ENCODE assay signal across 16 cellular contexts in genomic region chr21:40453183-40453582, GRCh38.
DNase-seq lines count a peak whose midpoint lies in the region; TF ChIP-seq lines count a peak whose summit lies in the region.
"Had no signal": no experiment of that assay in that cellular context is flagged by ENCODE, and none has a peak within 500 bp of the region (broad histone marks: within the 10 kb centered on the region; RNA-seq: fewer than 3 reads in every experiment).

No MANE protein-coding gene starts in this region.

- intact Hi-C loops in adrenal gland (cut with DNase I), result no loop called here

- H3K27me3 ChIP-seq in MM.1S (replicated peaks; ENCODE audit: insufficient read depth, low read length) (no peaks in the 10 kb centered on the region), neural cell (ENCODE audit: insufficient read depth, low read depth, low read length) (no peaks in the 10 kb centered on the region), adrenal gland (no peaks in the 10 kb centered on the region)
- H3K27me3 ChIP-seq: BLaER1 treated with 17β-estradiol and CSF1 and Interleukin-3, amounts not matched to agents 10 nM and 100 nM had no signal

- H3K4me1 ChIP-seq in MM.1S (ENCODE audit: low read length) (peaks cover 16% of the 10 kb centered on the region), adrenal gland (replicated peaks in 1 of 2) (no peaks in the 10 kb centered on the region)
- H3K4me1 ChIP-seq: A549; BLaER1 treated with 17β-estradiol and CSF1 and Interleukin-3, amounts not matched to agents 10 nM and 100 nM; Caco-2 had no signal

- H3K36me3 ChIP-seq in MM.1S (replicated peaks; ENCODE audit: insufficient read depth, low read length) (no peaks in the 10 kb centered on the region), neural cell (ENCODE audit: insufficient read depth, low read length) (no peaks in the 10 kb centered on the region), adrenal gland (replicated peaks in 1 of 2) (no peaks in the 10 kb centered on the region)
- H3K36me3 ChIP-seq: BLaER1 treated with 17β-estradiol and CSF1 and Interleukin-3, amounts not matched to agents 10 nM and 100 nM had no signal

- no peaks in the 10 kb centered on the region for H3K9me3 ChIP-seq in MM.1S (replicated peaks; ENCODE audit: insufficient read depth, low read length)
- H3K9me3 ChIP-seq in neural cell (ENCODE audit: low read length), result no peaks in the 10 kb centered on the region
- H3K9me3 ChIP-seq in adrenal gland (replicated peaks in 1 of 3), result no peaks in the 10 kb centered on the region
- H3K9me3 ChIP-seq: A549; BLaER1 treated with 17β-estradiol and CSF1 and Interleukin-3, amounts not matched to agents 10 nM and 100 nM; Caco-2 had no signal

- TF ChIP-seq EP300 in neural cell (conservative IDR thresholded peaks at IDR 0.05; ENCODE audit: poor library complexity, severe bottlenecking), result peak; percentile 99

- TF ChIP-seq CTCF in MM.1S (IDR thresholded peaks at IDR 0.05; ENCODE audit: low read length) (no peak), neural cell (IDR thresholded peaks at IDR 0.05; ENCODE audit: poor library complexity, severe bottlenecking) (no peak), adrenal gland (IDR thresholded peaks at IDR 0.05) (no peak)

- DNase-seq in NCI-H82 (lab: John Stamatoyannopoulos, UW) (peak; percentile 23), NCI-H82 treated with DMSO at 0.1 percent for 48 hours (lab: John Stamatoyannopoulos, UW; ENCODE audit: unreplicated experiment) (no peak), MM.1S (no peak), adrenal gland (no peak)
- DNase-seq: AML-193; Caco-2; Calu3; CD4-positive, alpha-beta T cell; CD8-positive, alpha-beta T cell; DMS79 treated with DMSO at 0.1 percent for 48 hours; GF-D8 had no signal

- no peak overlapping the region for H2AFZ ChIP-seq in MM.1S (ENCODE audit: low read length)
- no peak overlapping the region for H2AFZ ChIP-seq in neural cell (ENCODE audit: low read depth, low read length)

- H3K27ac ChIP-seq in MM.1S (ENCODE audit: low read length), result no peak overlapping the region
- H3K27ac ChIP-seq in neural cell (ENCODE audit: low read length), result peak overlapping the region; percentile 66
- no peak overlapping the region for H3K27ac ChIP-seq in adrenal gland
- H3K27ac ChIP-seq: 22Rv1; A549; BLaER1 treated with 17β-estradiol and CSF1 and Interleukin-3, amounts not matched to agents 10 nM and 100 nM; C4-2B had no signal

- peaks cover 4% of the 10 kb centered on the region; the same call in 1 of the 2 replicates for H3F3A ChIP-seq in MM.1S (ENCODE audit: insufficient read depth, low read length)
- peaks cover 5% of the 10 kb centered on the region for H3F3A ChIP-seq in neural cell (ENCODE audit: insufficient read depth, low read length, poor library complexity, severe bottlenecking)

- peak overlapping the region; percentile 5; the same call in 1 of the 2 replicates for H3K4me2 ChIP-seq in MM.1S (ENCODE audit: low read depth, low read length)
- no peak overlapping the region for H3K4me2 ChIP-seq in neural cell (ENCODE audit: low read length)
- H3K4me2 ChIP-seq: A549; BLaER1 treated with 17β-estradiol and CSF1 and Interleukin-3, amounts not matched to agents 10 nM and 100 nM had no signal

- H3K79me2 ChIP-seq in MM.1S (ENCODE audit: low read length), result no peaks in the 10 kb centered on the region
- H3K79me2 ChIP-seq in neural cell (replicated peaks; ENCODE audit: insufficient read depth, low read length), result no peaks in the 10 kb centered on the region

- no peak for TF ChIP-seq RAD21 in neural cell (conservative IDR thresholded peaks at IDR 0.05)

- no peak overlapping the region for H3K4me3 ChIP-seq in MM.1S (ENCODE audit: low read length)
- H3K4me3 ChIP-seq in neural cell (ENCODE audit: low read length), result peak overlapping the region; percentile 22
- no peak overlapping the region for H3K4me3 ChIP-seq in adrenal gland
- H3K4me3 ChIP-seq: A549; BLaER1 treated with 17β-estradiol and CSF1 and Interleukin-3, amounts not matched to agents 10 nM and 100 nM had no signal

- H3K9me2 ChIP-seq in MM.1S (replicated peaks; ENCODE audit: insufficient read depth, low read length), result no peaks in the 10 kb centered on the region
- H3K9me2 ChIP-seq in neural cell (ENCODE audit: insufficient read depth, low read length), result no peaks in the 10 kb centered on the region

- no peaks in the 10 kb centered on the region for H4K20me1 ChIP-seq in MM.1S (ENCODE audit: insufficient read depth, low read length)
- H4K20me1 ChIP-seq in neural cell (ENCODE audit: insufficient read depth), result no peaks in the 10 kb centered on the region
- H4K20me1 ChIP-seq: BLaER1 treated with 17β-estradiol and CSF1 and Interleukin-3, amounts not matched to agents 10 nM and 100 nM had no signal

- H3K9ac ChIP-seq in MM.1S (ENCODE audit: low read length) (no peak overlapping the region), neural cell (ENCODE audit: low read length) (peak overlapping the region; percentile 25)
- H3K9ac ChIP-seq: BLaER1 treated with 17β-estradiol and CSF1 and Interleukin-3, amounts not matched to agents 10 nM and 100 nM had no signal

- 39 to 65% (median 54%) methylated on average over 3 of the region's 3 CpGs for WGBS in adrenal gland, 4 donors

- TF ChIP-seq POLR2A in adrenal gland (IDR thresholded peaks at IDR 0.05), result no peak

TF ChIP-seq in neural cell, 6 proteins besides CTCF, POLR2A, EP300 and RAD21:
- TF ChIP-seq MXI1 (conservative IDR thresholded peaks at IDR 0.05; ENCODE audit: poor library complexity, severe bottlenecking), result no peak
- no peak for TF ChIP-seq TAF1 (IDR thresholded peaks at IDR 0.05; ENCODE audit: low read depth)
- TF ChIP-seq POLR2AphosphoS5 (IDR thresholded peaks at IDR 0.05), result peak; percentile 87
- TF ChIP-seq REST (IDR thresholded peaks at IDR 0.05; ENCODE audit: borderline replicate concordance), result peak; percentile 94
- no peak for TF ChIP-seq SMC3 (conservative IDR thresholded peaks at IDR 0.05; ENCODE audit: poor library complexity)
- TF ChIP-seq EZH2 (IDR thresholded peaks at IDR 0.05; ENCODE audit: borderline replicate concordance, insufficient read depth, low read length, poor library complexity, severe bottlenecking), result no peak
